In the genomic region with DNA sequence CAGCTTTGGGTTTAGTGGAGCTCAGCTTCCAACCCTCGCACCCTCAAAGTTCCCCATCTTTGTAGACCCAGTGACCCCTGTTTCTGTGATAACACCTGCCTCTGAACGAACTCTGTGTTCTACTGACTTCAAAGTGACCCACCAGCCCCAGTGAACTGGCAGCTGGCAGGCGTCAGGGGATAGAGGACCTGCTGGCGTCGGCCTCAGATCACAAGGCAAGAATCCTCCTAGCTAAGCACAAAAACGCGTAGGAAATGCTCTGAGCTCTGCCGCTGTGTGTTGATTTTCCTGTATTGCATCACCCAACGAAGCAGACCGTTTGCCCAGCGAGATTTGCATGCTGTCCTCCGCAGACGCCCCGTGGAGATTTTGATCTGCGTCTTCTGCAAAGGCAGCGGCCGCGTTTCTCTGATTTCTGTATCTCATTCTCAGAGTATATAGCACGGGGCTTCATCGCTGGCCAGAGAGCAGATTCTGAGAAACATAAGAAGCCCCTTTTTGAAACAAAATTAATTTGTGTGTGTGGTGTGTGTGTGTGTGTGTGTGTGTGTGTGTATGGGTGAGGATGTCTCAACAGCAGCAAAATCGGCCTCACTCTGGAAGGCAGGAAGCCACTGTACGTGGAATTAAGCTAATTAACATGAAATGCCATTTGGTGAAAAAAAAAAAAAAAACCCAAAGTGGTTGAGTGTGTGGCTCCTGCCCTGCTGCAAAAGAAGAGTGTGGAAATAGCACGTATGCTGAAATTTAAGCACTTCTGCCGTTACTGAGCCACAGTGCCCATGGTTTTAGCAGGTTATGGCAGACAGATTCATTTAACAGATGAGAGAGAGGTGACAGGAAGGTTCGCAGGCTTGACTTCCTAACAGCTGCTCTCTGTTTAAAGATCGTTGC, we compare ENCODE assay signal across 1 cellular context.
TF ChIP-seq lines count a peak whose summit lies in the region.

No MANE protein-coding gene starts in this region.

TF ChIP-seq in HepG2, 621 proteins besides CTCF, POLR2A, EP300 and RAD21 (continued from another document and continues in another):
- TF ChIP-seq, protein P1, sequence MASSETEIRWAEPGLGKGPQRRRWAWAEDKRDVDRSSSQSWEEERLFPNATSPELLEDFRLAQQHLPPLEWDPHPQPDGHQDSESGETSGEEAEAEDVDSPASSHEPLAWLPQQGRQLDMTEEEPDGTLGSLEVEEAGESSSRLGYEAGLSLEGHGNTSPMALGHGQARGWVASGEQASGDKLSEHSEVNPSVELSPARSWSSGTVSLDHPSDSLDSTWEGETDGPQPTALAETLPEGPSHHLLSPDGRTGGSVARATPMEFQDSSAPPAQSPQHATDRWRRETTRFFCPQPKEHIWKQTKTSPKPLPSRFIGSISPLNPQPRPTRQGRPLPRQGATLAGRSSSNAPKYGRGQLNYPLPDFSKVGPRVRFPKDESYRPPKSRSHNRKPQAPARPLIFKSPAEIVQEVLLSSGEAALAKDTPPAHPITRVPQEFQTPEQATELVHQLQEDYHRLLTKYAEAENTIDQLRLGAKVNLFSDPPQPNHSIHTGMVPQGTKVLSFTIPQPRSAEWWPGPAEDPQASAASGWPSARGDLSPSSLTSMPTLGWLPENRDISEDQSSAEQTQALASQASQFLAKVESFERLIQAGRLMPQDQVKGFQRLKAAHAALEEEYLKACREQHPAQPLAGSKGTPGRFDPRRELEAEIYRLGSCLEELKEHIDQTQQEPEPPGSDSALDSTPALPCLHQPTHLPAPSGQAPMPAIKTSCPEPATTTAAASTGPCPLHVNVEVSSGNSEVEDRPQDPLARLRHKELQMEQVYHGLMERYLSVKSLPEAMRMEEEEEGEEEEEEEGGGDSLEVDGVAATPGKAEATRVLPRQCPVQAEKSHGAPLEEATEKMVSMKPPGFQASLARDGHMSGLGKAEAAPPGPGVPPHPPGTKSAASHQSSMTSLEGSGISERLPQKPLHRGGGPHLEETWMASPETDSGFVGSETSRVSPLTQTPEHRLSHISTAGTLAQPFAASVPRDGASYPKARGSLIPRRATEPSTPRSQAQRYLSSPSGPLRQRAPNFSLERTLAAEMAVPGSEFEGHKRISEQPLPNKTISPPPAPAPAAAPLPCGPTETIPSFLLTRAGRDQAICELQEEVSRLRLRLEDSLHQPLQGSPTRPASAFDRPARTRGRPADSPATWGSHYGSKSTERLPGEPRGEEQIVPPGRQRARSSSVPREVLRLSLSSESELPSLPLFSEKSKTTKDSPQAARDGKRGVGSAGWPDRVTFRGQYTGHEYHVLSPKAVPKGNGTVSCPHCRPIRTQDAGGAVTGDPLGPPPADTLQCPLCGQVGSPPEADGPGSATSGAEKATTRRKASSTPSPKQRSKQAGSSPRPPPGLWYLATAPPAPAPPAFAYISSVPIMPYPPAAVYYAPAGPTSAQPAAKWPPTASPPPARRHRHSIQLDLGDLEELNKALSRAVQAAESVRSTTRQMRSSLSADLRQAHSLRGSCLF (CRISPR knock-in tag; IDR thresholded peaks at IDR 0.05; ENCODE audit: borderline replicate concordance): no peak
- peak; percentile 37 for TF ChIP-seq MED8 (CRISPR knock-in tag; IDR thresholded peaks at IDR 0.05; ENCODE audit: insufficient replicate concordance)
- no peak for TF ChIP-seq THYN1 (CRISPR knock-in tag; IDR thresholded peaks at IDR 0.05; ENCODE audit: borderline replicate concordance, low read depth)
- TF ChIP-seq ZNF678 (CRISPR knock-in tag; IDR thresholded peaks at IDR 0.05): no peak
- TF ChIP-seq ARNTL (CRISPR knock-in tag; IDR thresholded peaks at IDR 0.05): peak; percentile 64; the same call in 1 of the 2 replicates
- TF ChIP-seq, protein P2, sequence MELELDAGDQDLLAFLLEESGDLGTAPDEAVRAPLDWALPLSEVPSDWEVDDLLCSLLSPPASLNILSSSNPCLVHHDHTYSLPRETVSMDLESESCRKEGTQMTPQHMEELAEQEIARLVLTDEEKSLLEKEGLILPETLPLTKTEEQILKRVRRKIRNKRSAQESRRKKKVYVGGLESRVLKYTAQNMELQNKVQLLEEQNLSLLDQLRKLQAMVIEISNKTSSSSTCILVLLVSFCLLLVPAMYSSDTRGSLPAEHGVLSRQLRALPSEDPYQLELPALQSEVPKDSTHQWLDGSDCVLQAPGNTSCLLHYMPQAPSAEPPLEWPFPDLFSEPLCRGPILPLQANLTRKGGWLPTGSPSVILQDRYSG (CRISPR knock-in tag; IDR thresholded peaks at IDR 0.05): no peak
- TF ChIP-seq MYNN (CRISPR knock-in tag; IDR thresholded peaks at IDR 0.05; ENCODE audit: low read depth): no peak
- TF ChIP-seq, protein P3, sequence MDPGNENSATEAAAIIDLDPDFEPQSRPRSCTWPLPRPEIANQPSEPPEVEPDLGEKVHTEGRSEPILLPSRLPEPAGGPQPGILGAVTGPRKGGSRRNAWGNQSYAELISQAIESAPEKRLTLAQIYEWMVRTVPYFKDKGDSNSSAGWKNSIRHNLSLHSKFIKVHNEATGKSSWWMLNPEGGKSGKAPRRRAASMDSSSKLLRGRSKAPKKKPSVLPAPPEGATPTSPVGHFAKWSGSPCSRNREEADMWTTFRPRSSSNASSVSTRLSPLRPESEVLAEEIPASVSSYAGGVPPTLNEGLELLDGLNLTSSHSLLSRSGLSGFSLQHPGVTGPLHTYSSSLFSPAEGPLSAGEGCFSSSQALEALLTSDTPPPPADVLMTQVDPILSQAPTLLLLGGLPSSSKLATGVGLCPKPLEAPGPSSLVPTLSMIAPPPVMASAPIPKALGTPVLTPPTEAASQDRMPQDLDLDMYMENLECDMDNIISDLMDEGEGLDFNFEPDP (CRISPR knock-in tag; conservative IDR thresholded peaks at IDR 0.05): no peak
- peak; percentile 48 for TF ChIP-seq ZFY (CRISPR knock-in tag; IDR thresholded peaks at IDR 0.05)
- TF ChIP-seq ZNF121 (CRISPR knock-in tag; IDR thresholded peaks at IDR 0.05): no peak
- no peak for TF ChIP-seq EZH2 (conservative IDR thresholded peaks at IDR 0.05; ENCODE audit: low read depth, low read length)
- TF ChIP-seq MAFG (CRISPR knock-in tag; IDR thresholded peaks at IDR 0.05): no peak
- TF ChIP-seq MAF1 (CRISPR knock-in tag; IDR thresholded peaks at IDR 0.05; ENCODE audit: borderline replicate concordance): no peak
- no peak for TF ChIP-seq ZNF747 (CRISPR knock-in tag; IDR thresholded peaks at IDR 0.05; ENCODE audit: borderline replicate concordance)
- no peak for TF ChIP-seq ZFP1 (CRISPR knock-in tag; IDR thresholded peaks at IDR 0.05)
- no peak for TF ChIP-seq MEIS1 (CRISPR knock-in tag; IDR thresholded peaks at IDR 0.05; ENCODE audit: borderline replicate concordance)
- TF ChIP-seq ZNF7 (CRISPR knock-in tag; IDR thresholded peaks at IDR 0.05): no peak
- TF ChIP-seq, protein P4, sequence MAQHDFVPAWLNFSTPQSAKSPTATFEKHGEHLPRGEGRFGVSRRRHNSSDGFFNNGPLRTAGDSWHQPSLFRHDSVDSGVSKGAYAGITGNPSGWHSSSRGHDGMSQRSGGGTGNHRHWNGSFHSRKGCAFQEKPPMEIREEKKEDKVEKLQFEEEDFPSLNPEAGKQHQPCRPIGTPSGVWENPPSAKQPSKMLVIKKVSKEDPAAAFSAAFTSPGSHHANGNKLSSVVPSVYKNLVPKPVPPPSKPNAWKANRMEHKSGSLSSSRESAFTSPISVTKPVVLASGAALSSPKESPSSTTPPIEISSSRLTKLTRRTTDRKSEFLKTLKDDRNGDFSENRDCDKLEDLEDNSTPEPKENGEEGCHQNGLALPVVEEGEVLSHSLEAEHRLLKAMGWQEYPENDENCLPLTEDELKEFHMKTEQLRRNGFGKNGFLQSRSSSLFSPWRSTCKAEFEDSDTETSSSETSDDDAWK (CRISPR knock-in tag; IDR thresholded peaks at IDR 0.05): no peak
- no peak for TF ChIP-seq ZNF577 (CRISPR knock-in tag; IDR thresholded peaks at IDR 0.05; ENCODE audit: borderline replicate concordance, low read depth)
- TF ChIP-seq, protein P5, sequence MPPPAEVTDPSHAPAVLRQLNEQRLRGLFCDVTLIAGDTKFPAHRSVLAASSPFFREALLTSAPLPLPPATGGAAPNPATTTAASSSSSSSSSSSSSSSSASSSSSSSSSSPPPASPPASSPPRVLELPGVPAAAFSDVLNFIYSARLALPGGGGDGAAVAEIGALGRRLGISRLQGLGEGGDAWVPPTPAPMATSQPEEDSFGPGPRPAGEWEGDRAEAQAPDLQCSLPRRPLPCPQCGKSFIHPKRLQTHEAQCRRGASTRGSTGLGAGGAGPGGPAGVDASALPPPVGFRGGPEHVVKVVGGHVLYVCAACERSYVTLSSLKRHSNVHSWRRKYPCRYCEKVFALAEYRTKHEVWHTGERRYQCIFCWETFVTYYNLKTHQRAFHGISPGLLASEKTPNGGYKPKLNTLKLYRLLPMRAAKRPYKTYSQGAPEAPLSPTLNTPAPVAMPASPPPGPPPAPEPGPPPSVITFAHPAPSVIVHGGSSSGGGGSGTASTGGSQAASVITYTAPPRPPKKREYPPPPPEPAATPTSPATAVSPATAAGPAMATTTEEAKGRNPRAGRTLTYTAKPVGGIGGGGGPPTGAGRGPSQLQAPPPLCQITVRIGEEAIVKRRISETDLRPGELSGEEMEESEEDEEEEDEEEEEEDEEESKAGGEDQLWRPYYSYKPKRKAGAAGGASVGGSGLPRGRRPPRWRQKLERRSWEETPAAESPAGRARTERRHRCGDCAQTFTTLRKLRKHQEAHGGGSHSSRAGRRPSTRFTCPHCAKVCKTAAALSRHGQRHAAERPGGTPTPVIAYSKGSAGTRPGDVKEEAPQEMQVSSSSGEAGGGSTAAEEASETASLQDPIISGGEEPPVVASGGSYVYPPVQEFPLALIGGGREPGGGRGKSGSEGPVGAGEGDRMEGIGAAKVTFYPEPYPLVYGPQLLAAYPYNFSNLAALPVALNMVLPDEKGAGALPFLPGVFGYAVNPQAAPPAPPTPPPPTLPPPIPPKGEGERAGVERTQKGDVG (CRISPR knock-in tag; IDR thresholded peaks at IDR 0.05; ENCODE audit: borderline replicate concordance): no peak
- no peak for TF ChIP-seq SIX4 (CRISPR knock-in tag; IDR thresholded peaks at IDR 0.05)
- TF ChIP-seq ZSCAN30 (CRISPR knock-in tag; IDR thresholded peaks at IDR 0.05): no peak
- peak; percentile 32; the same call in 1 of the 2 replicates for TF ChIP-seq CREB1 (IDR thresholded peaks at IDR 0.05)
- TF ChIP-seq CREB1 (CRISPR knock-in tag; IDR thresholded peaks at IDR 0.05): peak; percentile 57; the same call in 1 of the 2 replicates
- TF ChIP-seq, protein P6, sequence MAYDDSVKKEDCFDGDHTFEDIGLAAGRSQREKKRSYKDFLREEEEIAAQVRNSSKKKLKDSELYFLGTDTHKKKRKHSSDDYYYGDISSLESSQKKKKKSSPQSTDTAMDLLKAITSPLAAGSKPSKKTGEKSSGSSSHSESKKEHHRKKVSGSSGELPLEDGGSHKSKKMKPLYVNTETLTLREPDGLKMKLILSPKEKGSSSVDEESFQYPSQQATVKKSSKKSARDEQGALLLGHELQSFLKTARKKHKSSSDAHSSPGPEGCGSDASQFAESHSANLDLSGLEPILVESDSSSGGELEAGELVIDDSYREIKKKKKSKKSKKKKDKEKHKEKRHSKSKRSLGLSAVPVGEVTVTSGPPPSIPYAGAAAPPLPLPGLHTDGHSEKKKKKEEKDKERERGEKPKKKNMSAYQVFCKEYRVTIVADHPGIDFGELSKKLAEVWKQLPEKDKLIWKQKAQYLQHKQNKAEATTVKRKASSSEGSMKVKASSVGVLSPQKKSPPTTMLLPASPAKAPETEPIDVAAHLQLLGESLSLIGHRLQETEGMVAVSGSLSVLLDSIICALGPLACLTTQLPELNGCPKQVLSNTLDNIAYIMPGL (CRISPR knock-in tag; IDR thresholded peaks at IDR 0.05; ENCODE audit: borderline replicate concordance in 1 of 2, low read depth in 1 of 2): peak; percentile 30 to 52; a peak in 2 of 4 replicates
- TF ChIP-seq, protein P7, sequence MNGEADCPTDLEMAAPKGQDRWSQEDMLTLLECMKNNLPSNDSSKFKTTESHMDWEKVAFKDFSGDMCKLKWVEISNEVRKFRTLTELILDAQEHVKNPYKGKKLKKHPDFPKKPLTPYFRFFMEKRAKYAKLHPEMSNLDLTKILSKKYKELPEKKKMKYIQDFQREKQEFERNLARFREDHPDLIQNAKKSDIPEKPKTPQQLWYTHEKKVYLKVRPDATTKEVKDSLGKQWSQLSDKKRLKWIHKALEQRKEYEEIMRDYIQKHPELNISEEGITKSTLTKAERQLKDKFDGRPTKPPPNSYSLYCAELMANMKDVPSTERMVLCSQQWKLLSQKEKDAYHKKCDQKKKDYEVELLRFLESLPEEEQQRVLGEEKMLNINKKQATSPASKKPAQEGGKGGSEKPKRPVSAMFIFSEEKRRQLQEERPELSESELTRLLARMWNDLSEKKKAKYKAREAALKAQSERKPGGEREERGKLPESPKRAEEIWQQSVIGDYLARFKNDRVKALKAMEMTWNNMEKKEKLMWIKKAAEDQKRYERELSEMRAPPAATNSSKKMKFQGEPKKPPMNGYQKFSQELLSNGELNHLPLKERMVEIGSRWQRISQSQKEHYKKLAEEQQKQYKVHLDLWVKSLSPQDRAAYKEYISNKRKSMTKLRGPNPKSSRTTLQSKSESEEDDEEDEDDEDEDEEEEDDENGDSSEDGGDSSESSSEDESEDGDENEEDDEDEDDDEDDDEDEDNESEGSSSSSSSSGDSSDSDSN (CRISPR knock-in tag; IDR thresholded peaks at IDR 0.05): peak; percentile 60; the same call in 1 of the 2 replicates
- TF ChIP-seq HNF4G (IDR thresholded peaks at IDR 0.05; ENCODE audit: borderline replicate concordance, low read depth, low read length): no peak
- TF ChIP-seq HNF4G (CRISPR knock-in tag; IDR thresholded peaks at IDR 0.05; ENCODE audit: borderline replicate concordance, low read depth): no peak
- TF ChIP-seq ZNF792 (CRISPR knock-in tag; IDR thresholded peaks at IDR 0.05): peak; percentile 76; the same call in 1 of the 2 replicates
- TF ChIP-seq, protein P8, sequence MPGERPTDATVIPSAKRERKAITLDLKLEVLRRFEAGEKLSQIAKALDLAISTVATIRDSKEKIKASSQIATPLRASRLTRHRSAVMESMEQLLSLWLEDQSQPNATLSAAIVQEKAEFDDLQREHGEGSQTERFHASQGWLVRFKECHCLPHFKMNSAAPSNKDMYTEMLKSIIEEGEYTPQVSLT (CRISPR knock-in tag; IDR thresholded peaks at IDR 0.05; ENCODE audit: borderline replicate concordance, low read depth): no peak
- no peak for TF ChIP-seq RCOR2 (CRISPR knock-in tag; IDR thresholded peaks at IDR 0.05)
- TF ChIP-seq, protein P9, sequence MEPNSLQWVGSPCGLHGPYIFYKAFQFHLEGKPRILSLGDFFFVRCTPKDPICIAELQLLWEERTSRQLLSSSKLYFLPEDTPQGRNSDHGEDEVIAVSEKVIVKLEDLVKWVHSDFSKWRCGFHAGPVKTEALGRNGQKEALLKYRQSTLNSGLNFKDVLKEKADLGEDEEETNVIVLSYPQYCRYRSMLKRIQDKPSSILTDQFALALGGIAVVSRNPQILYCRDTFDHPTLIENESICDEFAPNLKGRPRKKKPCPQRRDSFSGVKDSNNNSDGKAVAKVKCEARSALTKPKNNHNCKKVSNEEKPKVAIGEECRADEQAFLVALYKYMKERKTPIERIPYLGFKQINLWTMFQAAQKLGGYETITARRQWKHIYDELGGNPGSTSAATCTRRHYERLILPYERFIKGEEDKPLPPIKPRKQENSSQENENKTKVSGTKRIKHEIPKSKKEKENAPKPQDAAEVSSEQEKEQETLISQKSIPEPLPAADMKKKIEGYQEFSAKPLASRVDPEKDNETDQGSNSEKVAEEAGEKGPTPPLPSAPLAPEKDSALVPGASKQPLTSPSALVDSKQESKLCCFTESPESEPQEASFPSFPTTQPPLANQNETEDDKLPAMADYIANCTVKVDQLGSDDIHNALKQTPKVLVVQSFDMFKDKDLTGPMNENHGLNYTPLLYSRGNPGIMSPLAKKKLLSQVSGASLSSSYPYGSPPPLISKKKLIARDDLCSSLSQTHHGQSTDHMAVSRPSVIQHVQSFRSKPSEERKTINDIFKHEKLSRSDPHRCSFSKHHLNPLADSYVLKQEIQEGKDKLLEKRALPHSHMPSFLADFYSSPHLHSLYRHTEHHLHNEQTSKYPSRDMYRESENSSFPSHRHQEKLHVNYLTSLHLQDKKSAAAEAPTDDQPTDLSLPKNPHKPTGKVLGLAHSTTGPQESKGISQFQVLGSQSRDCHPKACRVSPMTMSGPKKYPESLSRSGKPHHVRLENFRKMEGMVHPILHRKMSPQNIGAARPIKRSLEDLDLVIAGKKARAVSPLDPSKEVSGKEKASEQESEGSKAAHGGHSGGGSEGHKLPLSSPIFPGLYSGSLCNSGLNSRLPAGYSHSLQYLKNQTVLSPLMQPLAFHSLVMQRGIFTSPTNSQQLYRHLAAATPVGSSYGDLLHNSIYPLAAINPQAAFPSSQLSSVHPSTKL (CRISPR knock-in tag; IDR thresholded peaks at IDR 0.05): peak; percentile 87
